Comparison of ENCODE assay signal across 16 cellular contexts in the genomic region with DNA sequence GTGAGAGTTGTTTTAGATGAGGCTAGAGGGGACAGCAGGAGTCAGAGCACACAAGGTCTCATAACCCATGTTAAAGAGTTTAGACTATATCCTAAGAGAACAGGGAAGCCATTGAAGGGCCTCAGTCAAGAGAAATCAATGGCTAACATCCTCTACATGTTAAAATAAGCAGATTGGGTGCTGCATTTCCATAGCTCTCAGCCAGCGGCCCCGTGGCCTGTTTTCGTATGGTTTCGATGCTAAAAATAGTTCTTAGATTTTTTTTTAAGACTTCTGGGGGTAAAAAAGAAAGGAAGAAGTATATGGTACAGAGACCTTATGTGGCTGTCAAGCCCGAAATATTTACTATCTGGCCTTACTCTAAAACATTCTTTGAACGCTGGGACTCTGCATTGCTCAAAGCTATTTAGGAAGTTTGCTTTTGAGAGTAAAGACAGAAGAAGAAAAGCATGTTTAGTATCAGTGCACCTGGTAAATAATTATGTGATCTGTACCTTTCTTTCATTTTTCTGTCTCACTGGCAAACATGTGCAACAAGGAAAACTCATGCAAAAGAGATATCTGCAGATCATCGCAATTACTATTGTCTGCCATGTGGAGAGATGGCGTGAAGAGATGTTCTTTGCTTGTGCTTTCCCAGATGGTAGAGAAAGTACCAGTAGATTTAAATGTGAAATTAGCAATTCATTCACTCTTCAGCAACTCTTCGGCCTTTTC. TPM values are rescaled to one million over a fixed set of nuclear protein-coding genes. Genes with fewer than 3 reads are reported as not detected.
DNase-seq lines count a peak whose midpoint lies in the region; ATAC-seq and TF ChIP-seq lines count a peak whose summit lies in the region.
"Had no signal": no experiment of that assay in that cellular context is flagged by ENCODE, and none has a peak within 500 bp of the region (broad histone marks: within the 10 kb centered on the region; RNA-seq: fewer than 3 reads in every experiment).

No MANE protein-coding gene starts in this region.

- H3K9me3 ChIP-seq in CD4-positive, alpha-beta T cell (ENCODE audit: control insufficient read depth, low read length) = no peaks in the 10 kb centered on the region
- H3K9me3 ChIP-seq in OCI-LY1 (ENCODE audit: low read length) = no peaks in the 10 kb centered on the region
- H3K9me3 ChIP-seq: ascending aorta, suprapubic skin had no signal

- H3K27me3 ChIP-seq in CD4-positive, alpha-beta T cell (ENCODE audit: control insufficient read depth, insufficient read depth, low read length) = no peaks in the 10 kb centered on the region
- no peaks in the 10 kb centered on the region for H3K27me3 ChIP-seq in OCI-LY1 (ENCODE audit: insufficient read depth, low read length)
- H3K27me3 ChIP-seq: ascending aorta, dorsolateral prefrontal cortex, suprapubic skin had no signal

- peak overlapping the region; percentile 57 for H3K27ac Mint-ChIP-seq in CD4-positive, alpha-beta T cell
- peak overlapping the region in 4 of 6 donors; percentile 19 to 87 (median 76) for H3K27ac Mint-ChIP-seq in naive B cell

- CTCF ChIA-PET in CD4-positive, alpha-beta T cell (lab: Charles Lee) = interaction anchor here (3.3 kb wide), 1 partner anchor 25 kb away, joined by 13 read pairs; no protein-coding TSS in a partner anchor

- H4K20me1 ChIP-seq in OCI-LY1 (ENCODE audit: insufficient read depth, low read length) = no peaks in the 10 kb centered on the region

- no peak for DNase-seq in CD4-positive, alpha-beta T cell
- peak; percentile 19 for DNase-seq in GM19238 (ENCODE audit: insufficient read length, low spot score)
- DNase-seq in naive B cell = no peak
- no peak for DNase-seq in HCEC 1CT
- no peak for DNase-seq in NCI-H446 (lab: John Stamatoyannopoulos, UW)
- DNase-seq: dorsolateral prefrontal cortex, GDM1, PC-9, T-helper 9 cell had no signal

- TF ChIP-seq CTCF in CD4-positive, alpha-beta T cell (IDR thresholded peaks at IDR 0.05) = no peak
- TF ChIP-seq CTCF in OCI-LY1 (IDR thresholded peaks at IDR 0.05; ENCODE audit: low read length) = no peak

- peaks cover 57% of the 10 kb centered on the region for H3K36me3 ChIP-seq in OCI-LY1 (ENCODE audit: insufficient read depth, low read length)

- H3K4me3 ChIP-seq in OCI-LY1 (ENCODE audit: low read depth, low read length, poor library complexity, severe bottlenecking) = no peak overlapping the region
- H3K4me3 ChIP-seq: ascending aorta, dorsolateral prefrontal cortex, PC-9, suprapubic skin had no signal

- no peaks in the 10 kb centered on the region for H3K79me2 ChIP-seq in OCI-LY1 (ENCODE audit: insufficient read depth, low read length)

- H3K4me3 Mint-ChIP-seq in CD4-positive, alpha-beta T cell = no peak overlapping the region
- peak overlapping the region in 1 of 8 donors; percentile 9 for H3K4me3 Mint-ChIP-seq in naive B cell
- H3K4me3 Mint-ChIP-seq: neural crest cell had no signal

- no peaks in the 10 kb centered on the region for H3K27me3 Mint-ChIP-seq in CD4-positive, alpha-beta T cell
- no peaks in the 10 kb centered on the region for H3K27me3 Mint-ChIP-seq in naive B cell

- peaks cover 16% of the 10 kb centered on the region for H3K4me1 ChIP-seq in OCI-LY1 (ENCODE audit: insufficient read depth, low read length, severe bottlenecking)
- H3K4me1 ChIP-seq: ascending aorta had no signal

- peaks cover 31% of the 10 kb centered on the region for H3K4me1 Mint-ChIP-seq in CD4-positive, alpha-beta T cell (ENCODE audit: low read depth)
- H3K4me1 Mint-ChIP-seq in naive B cell = peaks cover 11 to 28% (median 21%) of the 10 kb centered on the region in 3 donors
- H3K4me1 Mint-ChIP-seq: neural crest cell had no signal

- H3K36me3 Mint-ChIP-seq in CD4-positive, alpha-beta T cell (ENCODE audit: low read depth) = peaks cover 81% of the 10 kb centered on the region
- no peaks in the 10 kb centered on the region for H3K36me3 Mint-ChIP-seq in naive B cell

- intact Hi-C loops in CD4-positive, alpha-beta T cell (cut with DNase I, micrococcal nuclease) = loop anchor here in 1 of 2 experiments (10.0 kb wide), 1 partner anchor 875 kb away; a partner anchor contains a TSS

- POLR2A ChIA-PET in CD4-positive, alpha-beta T cell (lab: Charles Lee) = no interaction called here

- H3K9ac ChIP-seq in OCI-LY1 (ENCODE audit: low read length) = no peak overlapping the region

- ATAC-seq in CD4-positive, alpha-beta T cell (ENCODE audit: poor library complexity) = no peak
- no peak for ATAC-seq in naive B cell (ENCODE audit: low read depth in 2 of 2)
- ATAC-seq in HG03442 (IDR thresholded peaks at IDR 0.05; ENCODE audit: unreplicated experiment) = no peak
- ATAC-seq in GM18868 (IDR thresholded peaks at IDR 0.05; ENCODE audit: unreplicated experiment) = no peak

- no peak overlapping the region for H2AFZ ChIP-seq in OCI-LY1 (ENCODE audit: low read length)
- H2AFZ ChIP-seq: PC-9 had no signal

- H3F3A ChIP-seq in OCI-LY1 (ENCODE audit: insufficient read depth, low read length) = no peaks in the 10 kb centered on the region

- no peaks in the 10 kb centered on the region for H3K9me3 Mint-ChIP-seq in CD4-positive, alpha-beta T cell
- no peaks in the 10 kb centered on the region for H3K9me3 Mint-ChIP-seq in naive B cell
- H3K9me3 Mint-ChIP-seq: neural crest cell had no signal

- no peak overlapping the region for H3K27ac ChIP-seq in CD4-positive, alpha-beta T cell (ENCODE audit: low read depth, low read length)
- H3K27ac ChIP-seq in OCI-LY1 (ENCODE audit: low read depth, low read length, poor library complexity, severe bottlenecking) = peak overlapping the region; percentile 54
- H3K27ac ChIP-seq: ascending aorta, PC-9, suprapubic skin had no signal

- H3K4me2 ChIP-seq in OCI-LY1 (ENCODE audit: low read length) = peak overlapping the region; percentile 9; the same call in 1 of the 2 replicates
- H3K4me2 ChIP-seq: PC-9 had no signal

- H3K9me2 ChIP-seq in OCI-LY1 (ENCODE audit: low read depth, low read length) = no peaks in the 10 kb centered on the region

RNA-seq across cellular contexts. Expression of a gene that starts 8.4 kb away (rescaled TPM):
- total RNA-seq in CD4-positive, alpha-beta T cell = 1 to 10 TPM; 9.5 to 9.9 TPM
- 1 to 10 TPM; 3.2 to 6.0 (median 4.9) TPM for polyA plus RNA-seq in naive B cell (ENCODE audit: low read depth in 6 of 6)

RNA-seq across cellular contexts. Expression of a gene that starts 38.8 kb away (rescaled TPM):
- not detected for total RNA-seq in CD4-positive, alpha-beta T cell
- polyA plus RNA-seq in naive B cell (ENCODE audit: low read depth in 6 of 6) = not detected
- total RNA-seq: PC-9 had no signal

RNA-seq across cellular contexts. Expression of a gene that starts 48.7 kb away (rescaled TPM):
- not detected for total RNA-seq in CD4-positive, alpha-beta T cell
- not detected for polyA plus RNA-seq in naive B cell (ENCODE audit: low read depth in 6 of 6)
- total RNA-seq: ascending aorta, dorsolateral prefrontal cortex, lower leg skin, neural crest cell, PC-9, suprapubic skin had no signal

RNA-seq across cellular contexts. Expression of a gene that starts 49.7 kb away (rescaled TPM):
- total RNA-seq in CD4-positive, alpha-beta T cell = 1 to 10 TPM; 5.0 to 6.6 TPM
- polyA plus RNA-seq in naive B cell (ENCODE audit: low read depth in 6 of 6) = 10 to 100 TPM; 33.3 to 52.3 (median 36.1) TPM

RNA-seq across cellular contexts. Expression of a gene that starts 51.6 kb away (rescaled TPM):
- total RNA-seq in CD4-positive, alpha-beta T cell = not detected
- 1 to 10 TPM in 5 of 6 donors, under 1 TPM in 1; 0.96 to 3.5 (median 1.9) TPM for polyA plus RNA-seq in naive B cell (ENCODE audit: low read depth in 6 of 6)
- total RNA-seq: ascending aorta, lower leg skin, neural crest cell, PC-9, suprapubic skin had no signal
